21 cellular contexts compared by ENCODE assay signal in genomic region chr2:1893856-1894255, GRCh38.
DNase-seq lines count a peak whose midpoint lies in the region; ATAC-seq lines count a peak whose summit lies in the region.
"Had no signal": no experiment of that assay in that cellular context is flagged by ENCODE, and none has a peak within 500 bp of the region (broad histone marks: within the 10 kb centered on the region; RNA-seq: fewer than 3 reads in every experiment).

No MANE protein-coding gene starts in this region.

- no peak for ATAC-seq in T-cell (replicated peaks in 1 of 4)
- ATAC-seq in HG03280 (IDR thresholded peaks at IDR 0.05; ENCODE audit: unreplicated experiment), result no peak
- no peak for ATAC-seq in GM21515 (IDR thresholded peaks at IDR 0.05; ENCODE audit: unreplicated experiment)
- ATAC-seq: A549, HCT116 had no signal

- peaks cover 13 to 21% of the 10 kb centered on the region in 2 donors for H3K27me3 Mint-ChIP-seq in T-cell

- no peaks in the 10 kb centered on the region for H3K36me3 ChIP-seq in BLaER1

- H3K36me3 Mint-ChIP-seq in T-cell, result no peaks in the 10 kb centered on the region
- H3K36me3 Mint-ChIP-seq: CD8-positive, alpha-beta memory T cell; IgD-negative memory B cell had no signal

- no peak overlapping the region for H3K4me3 ChIP-seq in BLaER1
- H3K4me3 ChIP-seq: A549 had no signal

- H3K4me2 ChIP-seq in BLaER1, result peak overlapping the region; percentile 32
- H3K4me2 ChIP-seq: A549 had no signal

- no peaks in the 10 kb centered on the region for H4K20me1 ChIP-seq in BLaER1

- intact Hi-C loops in posterior vena cava (cut with DNase I), result no loop called here

- no peak overlapping the region for H3K9ac ChIP-seq in BLaER1

- H3K9me3 ChIP-seq in BLaER1, result no peaks in the 10 kb centered on the region; the same call in 1 of the 2 replicates
- H3K9me3 ChIP-seq: A549 had no signal

- H3K9me3 Mint-ChIP-seq in T-cell, result no peaks in the 10 kb centered on the region

- no peak overlapping the region for H3K27ac ChIP-seq in BLaER1
- H3K27ac ChIP-seq: 22Rv1, A549 had no signal

- peak; percentile 50 for DNase-seq in astrocyte of the hippocampus (ENCODE audit: low read depth, low spot score)
- peak; percentile 64 for DNase-seq in mesenteric fat pad (ENCODE audit: low spot score)
- peak; percentile 20 for DNase-seq in posterior vena cava (ENCODE audit: low spot score)
- DNase-seq in DMS114 treated with DMSO at 0.1 percent for 48 hours (lab: John Stamatoyannopoulos, UW; ENCODE audit: unreplicated experiment), result no peak
- no peak for DNase-seq in T-cell
- DNase-seq: AML-193; CD8-positive, alpha-beta memory T cell; COR-L47; DMS 273 treated with DMSO at 0.1 percent for 48 hours; DMS79; GOT3; H7; HFFc6; KBM-7 had no signal

- H3K4me1 ChIP-seq in BLaER1, result peaks cover 11% of the 10 kb centered on the region
- H3K4me1 ChIP-seq: A549 had no signal

- H3K27me3 ChIP-seq in BLaER1, result no peaks in the 10 kb centered on the region

- H3K4me3 Mint-ChIP-seq in T-cell, result no peak overlapping the region
- H3K4me3 Mint-ChIP-seq: CD8-positive, alpha-beta memory T cell; HFFc6; IgD-negative memory B cell had no signal

- CTCF ChIA-PET in T-cell (lab: Charles Lee), result no interaction called here

- POLR2A ChIA-PET in T-cell (lab: Charles Lee), result no interaction called here

- H3K27ac Mint-ChIP-seq in T-cell, result no peak overlapping the region
- H3K27ac Mint-ChIP-seq: HFFc6, IgD-negative memory B cell had no signal

- H3K4me1 Mint-ChIP-seq in T-cell, result no peaks in the 10 kb centered on the region
- H3K4me1 Mint-ChIP-seq: CD8-positive, alpha-beta memory T cell; IgD-negative memory B cell had no signal

Comparison
In these comparisons a context has a peak if more than half of its experiments do, and no peak if none do; other contexts are left out.
1. DNase-seq: peak in astrocyte of the hippocampus (single experiment), mesenteric fat pad (single experiment) and posterior vena cava (single experiment); none in DMS114 treated with DMSO at 0.1 percent for 48 hours (single experiment) and T-cell (0 of 34).